Comparison of ENCODE assay signal across 8 cellular contexts in genomic region chr1:54407201-54407956, GRCh38. TPM values are rescaled to one million over a fixed set of nuclear protein-coding genes. Genes with fewer than 3 reads are reported as not detected.
DNase-seq lines count a peak whose midpoint lies in the region; ATAC-seq and TF ChIP-seq lines count a peak whose summit lies in the region.

No MANE protein-coding gene starts in this region.

- peaks cover 24% of the 10 kb centered on the region for H3F3A ChIP-seq in MM.1S (ENCODE audit: insufficient read depth, low read length)

- H3K4me3 ChIP-seq in CD4-positive, CD25-positive, alpha-beta regulatory T cell (ENCODE audit: low read depth, low read length): peak overlapping the region; percentile 86
- peak overlapping the region; percentile 84 for H3K4me3 ChIP-seq in MM.1S (ENCODE audit: low read length)
- peak overlapping the region; percentile 75 for H3K4me3 ChIP-seq in fibroblast of the aortic adventitia (ENCODE audit: low read depth, low read length)

- no peaks in the 10 kb centered on the region for H4K20me1 ChIP-seq in MM.1S (ENCODE audit: insufficient read depth, low read length)

- peaks cover 15% of the 10 kb centered on the region for H3K27me3 Mint-ChIP-seq in CD4-positive, CD25-positive, alpha-beta regulatory T cell
- peaks cover 0 to 10% (median 6%) of the 10 kb centered on the region in 3 donors for H3K27me3 Mint-ChIP-seq in naive B cell

- peaks cover 49% of the 10 kb centered on the region for H3K4me1 ChIP-seq in CD4-positive, CD25-positive, alpha-beta regulatory T cell (ENCODE audit: control insufficient read depth, insufficient read depth, low read length, poor library complexity, severe bottlenecking)
- H3K4me1 ChIP-seq in MM.1S (ENCODE audit: low read length): peaks cover 24% of the 10 kb centered on the region

- peak overlapping the region; percentile 89 for H3K27ac ChIP-seq in CD4-positive, CD25-positive, alpha-beta regulatory T cell (ENCODE audit: insufficient read depth, low read length, poor library complexity, severe bottlenecking)
- peak overlapping the region; percentile 74 for H3K27ac ChIP-seq in MM.1S (ENCODE audit: low read length)
- peak overlapping the region; percentile 80 for H3K27ac ChIP-seq in substantia nigra (ENCODE audit: low read depth, low read length, poor library complexity, severe bottlenecking)

- H3K9me3 ChIP-seq in CD4-positive, CD25-positive, alpha-beta regulatory T cell (ENCODE audit: control insufficient read depth in 2 of 2, low read length in 2 of 2): no peaks in the 10 kb centered on the region
- H3K9me3 ChIP-seq in MM.1S (replicated peaks; ENCODE audit: insufficient read depth, low read length): no peaks in the 10 kb centered on the region

- H3K36me3 Mint-ChIP-seq in CD4-positive, CD25-positive, alpha-beta regulatory T cell: peaks cover 19% of the 10 kb centered on the region
- H3K36me3 Mint-ChIP-seq in naive B cell: no peaks in the 10 kb centered on the region

- H3K9me2 ChIP-seq in MM.1S (replicated peaks; ENCODE audit: insufficient read depth, low read length): no peaks in the 10 kb centered on the region

- peak overlapping the region; percentile 56 for H2AFZ ChIP-seq in MM.1S (ENCODE audit: low read length)

- peak overlapping the region; percentile 94 to 96 (median 95) for H3K27ac Mint-ChIP-seq in CD4-positive, CD25-positive, alpha-beta regulatory T cell
- peak overlapping the region; percentile 90 to 97 (median 92) for H3K27ac Mint-ChIP-seq in naive B cell

- peak; percentile 57 to 58 for ATAC-seq in CD4-positive, CD25-positive, alpha-beta regulatory T cell (ENCODE audit: low read depth in 2 of 2)
- ATAC-seq in GM21381 (IDR thresholded peaks at IDR 0.05; ENCODE audit: unreplicated experiment) (peak; percentile 36), naive B cell (ENCODE audit: low read depth in 2 of 2) (peak; percentile 37 to 44)

- H3K4me3 Mint-ChIP-seq in CD4-positive, CD25-positive, alpha-beta regulatory T cell: peak overlapping the region; percentile 99 to 100 (median 99)
- peak overlapping the region; percentile 90 to 100 (median 97) for H3K4me3 Mint-ChIP-seq in naive B cell

- peaks cover 30% of the 10 kb centered on the region for H3K79me2 ChIP-seq in MM.1S (ENCODE audit: low read length)

- peak; percentile 63 to 93 (median 87) for DNase-seq in CD4-positive, CD25-positive, alpha-beta regulatory T cell
- DNase-seq in MM.1S (peak; percentile 96), fibroblast of the aortic adventitia (ENCODE audit: low read depth) (peak; percentile 97), naive B cell (peak; percentile 76), substantia nigra (lab: John Stamatoyannopoulos, UW) (peak in 40 of 49 donors; percentile 13 to 75 (median 52))
- DNase-seq in activated effector memory CD4-positive, alpha-beta T cell treated with Interleukin-2 at 50 U/mL for 16 hours: peak; percentile 41

- peak; percentile 51; the same call in 1 of the 2 replicates for TF ChIP-seq POLR2A in Raji (IDR thresholded peaks at IDR 0.05; ENCODE audit: insufficient read depth, low read depth, low read length)

- no peaks in the 10 kb centered on the region for H3K36me3 ChIP-seq in CD4-positive, CD25-positive, alpha-beta regulatory T cell (ENCODE audit: control insufficient read depth, insufficient read depth, low read length)
- no peaks in the 10 kb centered on the region for H3K36me3 ChIP-seq in MM.1S (replicated peaks; ENCODE audit: insufficient read depth, low read length)

- peak overlapping the region; percentile 74 for H3K9ac ChIP-seq in MM.1S (ENCODE audit: low read length)

- TF ChIP-seq CTCF in MM.1S (IDR thresholded peaks at IDR 0.05; ENCODE audit: low read length) (no peak), fibroblast of the aortic adventitia (IDR thresholded peaks at IDR 0.05; ENCODE audit: insufficient read depth, low read length) (no peak)

- H3K9me3 Mint-ChIP-seq in CD4-positive, CD25-positive, alpha-beta regulatory T cell: peaks cover 0 to 2% (median 0%) of the 10 kb centered on the region in 7 donors
- H3K9me3 Mint-ChIP-seq in naive B cell: no peaks in the 10 kb centered on the region

- peak overlapping the region; percentile 94 for H3K4me2 ChIP-seq in MM.1S (ENCODE audit: low read depth, low read length)

- H3K4me1 Mint-ChIP-seq in CD4-positive, CD25-positive, alpha-beta regulatory T cell: peaks cover 24 to 61% (median 47%) of the 10 kb centered on the region in 4 donors
- peaks cover 41 to 52% (median 51%) of the 10 kb centered on the region in 3 donors for H3K4me1 Mint-ChIP-seq in naive B cell

- H3K27me3 ChIP-seq in CD4-positive, CD25-positive, alpha-beta regulatory T cell (ENCODE audit: control insufficient read depth, insufficient read depth, low read length): no peaks in the 10 kb centered on the region
- H3K27me3 ChIP-seq in MM.1S (replicated peaks; ENCODE audit: insufficient read depth, low read length): no peaks in the 10 kb centered on the region

RNA-seq across cellular contexts. Expression of gene SSBP3, which starts 1.2 kb away (rescaled TPM):
- 30.6 TPM for total RNA-seq in CD4-positive, CD25-positive, alpha-beta regulatory T cell
- 1 to 10 TPM; 5.4 to 7.4 (median 6.9) TPM for polyA plus RNA-seq in CD4-positive, CD25-positive, alpha-beta regulatory T cell
- total RNA-seq in fibroblast of the aortic adventitia (ENCODE audit: low replicate concordance): 7.7 and 11.7 TPM in 2 replicates
- polyA plus RNA-seq in naive B cell (ENCODE audit: low read depth in 6 of 6): 1 to 10 TPM; 1.7 to 4.2 (median 2.2) TPM

Comparison
In these comparisons a context has a peak if more than half of its experiments do, and no peak if none do; other contexts are left out.
1. Peak in every context shown above with its lines: DNase-seq, ATAC-seq, H3K4me3 ChIP-seq and H3K27ac ChIP-seq.
2. DNase-seq: peak in every context shown above with its lines; median percentile 97 in fibroblast of the aortic adventitia; 96 in MM.1S; 87 in CD4-positive, CD25-positive, alpha-beta regulatory T cell; 76 in naive B cell; 52 in substantia nigra; 41 in activated effector memory CD4-positive, alpha-beta T cell treated with Interleukin-2 at 50 U/mL for 16 hours.